ENCODE assay signal across 15 cellular contexts in genomic region chr9:130665431-130666392, GRCh38. TPM values are rescaled to one million over a fixed set of nuclear protein-coding genes. Genes with fewer than 3 reads are reported as not detected.
DNase-seq lines count a peak whose midpoint lies in the region; ATAC-seq and TF ChIP-seq lines count a peak whose summit lies in the region.
"Had no signal": no experiment of that assay in that cellular context is flagged by ENCODE, and none has a peak within 500 bp of the region (broad histone marks: within the 10 kb centered on the region; RNA-seq: fewer than 3 reads in every experiment).

No MANE protein-coding gene starts in this region.

- H3K27ac ChIP-seq in prostate gland, result no peak overlapping the region
- H3K27ac ChIP-seq: neutrophil, vagina had no signal

- H3K4me1 ChIP-seq in prostate gland (replicated peaks), result no peaks in the 10 kb centered on the region

- H3K36me3 ChIP-seq in prostate gland, result no peaks in the 10 kb centered on the region
- H3K36me3 ChIP-seq: neutrophil, vagina had no signal

- no peaks in the 10 kb centered on the region for H3K9me3 Mint-ChIP-seq in T-helper 2 cell treated with Interferon-gamma antibody and Interleukin-4, amounts not matched to agents 5 μg/mL and 100 μg/mL, for 36 hours
- H3K9me3 Mint-ChIP-seq in endothelial cell (ENCODE audit: unreplicated experiment), result no peaks in the 10 kb centered on the region
- H3K9me3 Mint-ChIP-seq in osteocyte (ENCODE audit: unreplicated experiment), result no peaks in the 10 kb centered on the region

- no peak for TF ChIP-seq POLR2A in prostate gland (IDR thresholded peaks at IDR 0.05)

- H3K27ac Mint-ChIP-seq in T-helper 2 cell treated with Interferon-gamma antibody and Interleukin-4, amounts not matched to agents 5 μg/mL and 100 μg/mL, for 36 hours, result peak overlapping the region; percentile 63
- no peak overlapping the region for H3K27ac Mint-ChIP-seq in endothelial cell (ENCODE audit: unreplicated experiment)
- no peak overlapping the region for H3K27ac Mint-ChIP-seq in osteocyte (ENCODE audit: unreplicated experiment)

- no peak overlapping the region for H3K4me3 ChIP-seq in prostate gland

- no peak for ATAC-seq in GM18861 (IDR thresholded peaks at IDR 0.05; ENCODE audit: unreplicated experiment)

- peaks cover 56% of the 10 kb centered on the region for H3K27me3 ChIP-seq in prostate gland (replicated peaks; ENCODE audit: insufficient read depth)

- DNase-seq in T-helper 2 cell treated with Interferon-gamma antibody and Interleukin-4, amounts not matched to agents 5 μg/mL and 100 μg/mL, for 36 hours (ENCODE audit: low spot score), result no peak
- no peak for DNase-seq in T-helper 2 cell
- DNase-seq in NCI-H69 (lab: John Stamatoyannopoulos, UW), result peak; percentile 50
- DNase-seq in endothelial cell (ENCODE audit: low spot score), result no peak
- DNase-seq in osteocyte (ENCODE audit: extremely low spot score, unreplicated experiment), result no peak
- no peak for DNase-seq in prostate gland (ENCODE audit: low spot score)
- DNase-seq in dedifferentiated amniotic fluid mesenchymal stem cell (ENCODE audit: extremely low spot score), result no peak
- DNase-seq: activated CD4-positive, alpha-beta T cell treated with anti-CD3 and anti-CD28 coated beads, Interleukin-2, amount 50 U/mL, for 1 hour; NCI-H187 treated with DMSO at 0.1 percent for 48 hours had no signal

- intact Hi-C loops in prostate gland (cut with DNase I), result loop anchor here (10.0 kb wide), 1 partner anchor 71 kb away; no protein-coding TSS in a partner anchor

- no peaks in the 10 kb centered on the region for H3K36me3 Mint-ChIP-seq in T-helper 2 cell treated with Interferon-gamma antibody and Interleukin-4, amounts not matched to agents 5 μg/mL and 100 μg/mL, for 36 hours (ENCODE audit: low read depth)
- peaks cover 4% of the 10 kb centered on the region for H3K36me3 Mint-ChIP-seq in endothelial cell (ENCODE audit: low read depth, unreplicated experiment)
- no peaks in the 10 kb centered on the region for H3K36me3 Mint-ChIP-seq in osteocyte (ENCODE audit: unreplicated experiment)

- no peak for TF ChIP-seq CTCF in endothelial cell (IDR thresholded peaks at IDR 0.05; ENCODE audit: unreplicated experiment)
- TF ChIP-seq CTCF in osteocyte (IDR thresholded peaks at IDR 0.05), result no peak
- TF ChIP-seq CTCF in prostate gland (IDR thresholded peaks at IDR 0.05), result no peak

- H3K27me3 Mint-ChIP-seq in T-helper 2 cell treated with Interferon-gamma antibody and Interleukin-4, amounts not matched to agents 5 μg/mL and 100 μg/mL, for 36 hours (ENCODE audit: low read depth), result peaks cover 60% of the 10 kb centered on the region
- peaks cover 35% of the 10 kb centered on the region for H3K27me3 Mint-ChIP-seq in endothelial cell (ENCODE audit: unreplicated experiment)
- H3K27me3 Mint-ChIP-seq in osteocyte (ENCODE audit: unreplicated experiment), result peaks cover 64% of the 10 kb centered on the region

- no peaks in the 10 kb centered on the region for H3K4me1 Mint-ChIP-seq in T-helper 2 cell treated with Interferon-gamma antibody and Interleukin-4, amounts not matched to agents 5 μg/mL and 100 μg/mL, for 36 hours (ENCODE audit: low read depth)
- H3K4me1 Mint-ChIP-seq in endothelial cell (ENCODE audit: unreplicated experiment) (peaks cover 2% of the 10 kb centered on the region), osteocyte (ENCODE audit: unreplicated experiment) (peaks cover 28% of the 10 kb centered on the region)

- H3K4me3 Mint-ChIP-seq in T-helper 2 cell treated with Interferon-gamma antibody and Interleukin-4, amounts not matched to agents 5 μg/mL and 100 μg/mL, for 36 hours, result no peak overlapping the region
- H3K4me3 Mint-ChIP-seq in endothelial cell (ENCODE audit: unreplicated experiment), result peak overlapping the region; percentile 69
- H3K4me3 Mint-ChIP-seq in osteocyte (ENCODE audit: unreplicated experiment), result peak overlapping the region; percentile 40

- WGBS in prostate gland, result 6% methylated on average over 56 of the region's 61 CpGs

- no peaks in the 10 kb centered on the region for H3K9me3 ChIP-seq in prostate gland
- H3K9me3 ChIP-seq: neutrophil, vagina had no signal

RNA-seq across cellular contexts. Expression of gene PRDM12, which starts 1.3 kb away (rescaled TPM):
- total RNA-seq in endothelial cell (ENCODE audit: unreplicated experiment) (not detected), osteocyte (not detected in 2 replicates), prostate gland (not detected)
- total RNA-seq: cerebellum, HT-29, RPMI7951, vagina had no signal

RNA-seq across cellular contexts. Expression of gene EXOSC2, which starts 27.9 kb away (rescaled TPM):
- total RNA-seq in endothelial cell (ENCODE audit: unreplicated experiment) (26.0 TPM), osteocyte (26.1 and 26.2 TPM in 2 replicates), prostate gland (10 to 100 TPM; 18.4 to 22.7 TPM)
